1 cellular context compared by ENCODE assay signal in genomic region chr4:38667005-38667771, GRCh38.
TF ChIP-seq lines count a peak whose summit lies in the region.

No MANE protein-coding gene starts in this region.

TF ChIP-seq in HepG2, 621 proteins besides CTCF, POLR2A, EP300 and RAD21 (continued from another document and continues in another):
- TF ChIP-seq ZNF280B (CRISPR knock-in tag; IDR thresholded peaks at IDR 0.05; ENCODE audit: borderline replicate concordance) (no peak), PAF1 (CRISPR knock-in tag; IDR thresholded peaks at IDR 0.05) (0 out of 2 replicates have a peak, but pooled peaks have one; percentile 67), ZNF841 (CRISPR knock-in tag; IDR thresholded peaks at IDR 0.05; ENCODE audit: borderline replicate concordance) (no peak), TFE3 (CRISPR knock-in tag; IDR thresholded peaks at IDR 0.05) (0 out of 2 replicates have a peak, but pooled peaks have one; percentile 66), ZNF337 (CRISPR knock-in tag; IDR thresholded peaks at IDR 0.05; ENCODE audit: borderline replicate concordance, low read depth) (0 out of 2 replicates have a peak, but pooled peaks have one; percentile 36), KMT2A (CRISPR knock-in tag; IDR thresholded peaks at IDR 0.05) (peak; percentile 88), IKZF1 (IDR thresholded peaks at IDR 0.05) (no peak), BCL3 (CRISPR knock-in tag; IDR thresholded peaks at IDR 0.05) (peak; percentile 64; the same call in 1 of the 2 replicates), KMT2B (CRISPR knock-in tag; IDR thresholded peaks at IDR 0.05) (peak; percentile 65), SMAD1 (CRISPR knock-in tag; IDR thresholded peaks at IDR 0.05; ENCODE audit: borderline replicate concordance, low read depth) (no peak), HOXA3 (CRISPR knock-in tag; IDR thresholded peaks at IDR 0.05) (peak; percentile 89), POLR2AphosphoS5 (IDR thresholded peaks at IDR 0.05; ENCODE audit: low read depth, low read length) (peak; percentile 77), ELF1 (CRISPR knock-in tag; IDR thresholded peaks at IDR 0.05) (peak; percentile 69), ZNF3 (CRISPR knock-in tag; IDR thresholded peaks at IDR 0.05) (no peak), ZNF280D (CRISPR knock-in tag; IDR thresholded peaks at IDR 0.05) (peak; percentile 65; the same call in 1 of the 2 replicates), ELF4 (CRISPR knock-in tag; IDR thresholded peaks at IDR 0.05; ENCODE audit: borderline replicate concordance) (0 out of 2 replicates have a peak, but pooled peaks have one; percentile 43), ARID4A (CRISPR knock-in tag; IDR thresholded peaks at IDR 0.05; ENCODE audit: borderline replicate concordance) (peak; percentile 73; the same call in 1 of the 2 replicates), GFI1 (CRISPR knock-in tag; IDR thresholded peaks at IDR 0.05; ENCODE audit: borderline replicate concordance) (peak; percentile 66; the same call in 1 of the 2 replicates), ZNF432 (CRISPR knock-in tag; IDR thresholded peaks at IDR 0.05; ENCODE audit: borderline replicate concordance) (no peak), EHMT2 (IDR thresholded peaks at IDR 0.05; ENCODE audit: borderline replicate concordance, low read depth, low read length) (no peak), ZNF318 (CRISPR knock-in tag; IDR thresholded peaks at IDR 0.05) (no peak), JUNB (CRISPR knock-in tag; IDR thresholded peaks at IDR 0.05; ENCODE audit: borderline replicate concordance) (peak; percentile 50; the same call in 1 of the 2 replicates), ZNF800 (CRISPR knock-in tag; IDR thresholded peaks at IDR 0.05) (peak; percentile 71), ZNF740 (CRISPR knock-in tag; IDR thresholded peaks at IDR 0.05) (0 out of 2 replicates have a peak, but pooled peaks have one; percentile 19), HDAC2 (CRISPR knock-in tag; IDR thresholded peaks at IDR 0.05) (peak; percentile 85), ZBTB20 (CRISPR knock-in tag; IDR thresholded peaks at IDR 0.05; ENCODE audit: borderline replicate concordance, low read depth) (peak; percentile 53; the same call in 1 of the 2 replicates), MEF2D (CRISPR knock-in tag; IDR thresholded peaks at IDR 0.05) (peak; percentile 69), TEAD2 (CRISPR knock-in tag; IDR thresholded peaks at IDR 0.05) (no peak), ZNF292 (CRISPR knock-in tag; IDR thresholded peaks at IDR 0.05; ENCODE audit: borderline replicate concordance, low read depth) (peak; percentile 48; the same call in 1 of the 2 replicates), YEATS2 (CRISPR knock-in tag; IDR thresholded peaks at IDR 0.05; ENCODE audit: borderline replicate concordance) (peak; percentile 55; the same call in 1 of the 2 replicates), DR1 (CRISPR knock-in tag; IDR thresholded peaks at IDR 0.05) (0 out of 2 replicates have a peak, but pooled peaks have one; percentile 25), ZNF816 (CRISPR knock-in tag; IDR thresholded peaks at IDR 0.05; ENCODE audit: borderline replicate concordance) (peak; percentile 88; the same call in 1 of the 2 replicates), FOXA3 (CRISPR knock-in tag; IDR thresholded peaks at IDR 0.05) (peak; percentile 78; the same call in 1 of the 2 replicates), CBX5 (CRISPR knock-in tag; IDR thresholded peaks at IDR 0.05; ENCODE audit: borderline replicate concordance) (peak; percentile 58; the same call in 1 of the 2 replicates)
